ENCODE assay signal across 1 cellular context in the genomic region with DNA sequence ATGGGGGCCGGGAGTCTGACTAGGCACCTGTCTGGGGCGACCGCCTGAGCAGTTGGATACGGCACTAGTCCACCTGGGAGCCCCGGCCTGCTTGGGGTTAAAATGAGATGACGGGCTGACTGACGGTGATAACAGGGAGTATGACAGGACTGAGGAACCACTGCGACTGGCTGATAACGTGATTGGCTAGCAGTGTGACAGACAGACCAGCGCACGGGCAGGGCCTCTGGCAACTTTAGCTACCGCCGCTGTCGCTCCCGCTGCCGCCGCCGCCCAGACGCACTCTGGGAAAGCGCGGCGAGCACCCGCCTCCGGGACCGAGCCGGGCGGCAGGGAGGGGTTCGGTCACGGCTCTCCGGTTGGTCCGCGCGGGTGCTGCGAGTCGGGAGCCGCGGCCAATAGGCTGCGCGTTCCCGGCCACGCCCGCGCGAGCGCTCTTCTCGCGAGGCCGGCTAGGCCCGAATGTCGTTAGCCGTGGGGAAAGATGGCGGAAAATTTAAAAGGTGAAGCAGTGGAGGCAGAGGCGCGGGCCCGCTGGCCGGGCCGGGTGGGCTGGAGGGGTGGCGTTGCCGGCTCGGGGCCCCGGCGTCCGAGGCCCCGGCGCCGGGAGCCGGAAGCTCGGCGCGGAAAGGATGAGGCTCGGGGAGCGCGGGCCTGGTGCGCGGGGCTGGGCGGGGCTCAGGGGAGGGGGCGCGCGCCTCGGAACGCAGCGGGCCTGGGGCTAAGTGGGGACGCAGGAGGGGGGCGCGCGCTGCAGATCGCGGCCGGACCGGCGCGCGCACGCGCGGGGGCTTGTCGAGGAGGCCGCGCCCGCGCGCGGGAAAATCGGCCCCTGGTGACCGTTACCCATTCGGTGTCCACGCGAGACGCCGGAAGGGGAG.
TF ChIP-seq lines count a peak whose summit lies in the region.

A gene with protein sequence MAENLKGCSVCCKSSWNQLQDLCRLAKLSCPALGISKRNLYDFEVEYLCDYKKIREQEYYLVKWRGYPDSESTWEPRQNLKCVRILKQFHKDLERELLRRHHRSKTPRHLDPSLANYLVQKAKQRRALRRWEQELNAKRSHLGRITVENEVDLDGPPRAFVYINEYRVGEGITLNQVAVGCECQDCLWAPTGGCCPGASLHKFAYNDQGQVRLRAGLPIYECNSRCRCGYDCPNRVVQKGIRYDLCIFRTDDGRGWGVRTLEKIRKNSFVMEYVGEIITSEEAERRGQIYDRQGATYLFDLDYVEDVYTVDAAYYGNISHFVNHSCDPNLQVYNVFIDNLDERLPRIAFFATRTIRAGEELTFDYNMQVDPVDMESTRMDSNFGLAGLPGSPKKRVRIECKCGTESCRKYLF (plus strand): TSS at position 434 of the 881 bp plus-strand sequence. CDS start 51 bp downstream, at position 485.

TF ChIP-seq in HepG2, 621 proteins besides CTCF, POLR2A, EP300 and RAD21 (continued from another document and continues in another):
- peak; percentile 25; the same call in 1 of the 2 replicates for TF ChIP-seq TBX2 (CRISPR knock-in tag; IDR thresholded peaks at IDR 0.05; ENCODE audit: borderline replicate concordance)
- TF ChIP-seq ZNF232 (CRISPR knock-in tag; IDR thresholded peaks at IDR 0.05; ENCODE audit: borderline replicate concordance) = no peak
- TF ChIP-seq SAP130 (CRISPR knock-in tag; IDR thresholded peaks at IDR 0.05; ENCODE audit: low read depth) = peak; percentile 86
- TF ChIP-seq, protein P1, sequence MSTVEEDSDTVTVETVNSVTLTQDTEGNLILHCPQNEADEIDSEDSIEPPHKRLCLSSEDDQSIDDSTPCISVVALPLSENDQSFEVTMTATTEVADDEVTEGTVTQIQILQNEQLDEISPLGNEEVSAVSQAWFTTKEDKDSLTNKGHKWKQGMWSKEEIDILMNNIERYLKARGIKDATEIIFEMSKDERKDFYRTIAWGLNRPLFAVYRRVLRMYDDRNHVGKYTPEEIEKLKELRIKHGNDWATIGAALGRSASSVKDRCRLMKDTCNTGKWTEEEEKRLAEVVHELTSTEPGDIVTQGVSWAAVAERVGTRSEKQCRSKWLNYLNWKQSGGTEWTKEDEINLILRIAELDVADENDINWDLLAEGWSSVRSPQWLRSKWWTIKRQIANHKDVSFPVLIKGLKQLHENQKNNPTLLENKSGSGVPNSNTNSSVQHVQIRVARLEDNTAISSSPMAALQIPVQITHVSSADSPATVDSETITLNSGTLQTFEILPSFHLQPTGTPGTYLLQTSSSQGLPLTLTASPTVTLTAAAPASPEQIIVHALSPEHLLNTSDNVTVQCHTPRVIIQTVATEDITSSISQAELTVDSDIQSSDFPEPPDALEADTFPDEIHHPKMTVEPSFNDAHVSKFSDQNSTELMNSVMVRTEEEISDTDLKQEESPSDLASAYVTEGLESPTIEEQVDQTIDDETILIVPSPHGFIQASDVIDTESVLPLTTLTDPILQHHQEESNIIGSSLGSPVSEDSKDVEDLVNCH (CRISPR knock-in tag; IDR thresholded peaks at IDR 0.05) = no peak
- TF ChIP-seq EED (CRISPR knock-in tag; IDR thresholded peaks at IDR 0.05) = no peak
- no peak for TF ChIP-seq MBD4 (IDR thresholded peaks at IDR 0.05; ENCODE audit: borderline replicate concordance, low read length)
- TF ChIP-seq, protein P2, sequence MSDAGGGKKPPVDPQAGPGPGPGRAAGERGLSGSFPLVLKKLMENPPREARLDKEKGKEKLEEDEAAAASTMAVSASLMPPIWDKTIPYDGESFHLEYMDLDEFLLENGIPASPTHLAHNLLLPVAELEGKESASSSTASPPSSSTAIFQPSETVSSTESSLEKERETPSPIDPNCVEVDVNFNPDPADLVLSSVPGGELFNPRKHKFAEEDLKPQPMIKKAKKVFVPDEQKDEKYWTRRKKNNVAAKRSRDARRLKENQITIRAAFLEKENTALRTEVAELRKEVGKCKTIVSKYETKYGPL (CRISPR knock-in tag; IDR thresholded peaks at IDR 0.05) = no peak
- TF ChIP-seq ZFP36L1 (CRISPR knock-in tag; IDR thresholded peaks at IDR 0.05) = peak; percentile 40; the same call in 1 of the 2 replicates
- 0 out of 2 replicates have a peak, but pooled peaks have one; percentile 23 for TF ChIP-seq GABPA (IDR thresholded peaks at IDR 0.05; ENCODE audit: low read depth, low read length)
- no peak for TF ChIP-seq GABPA (CRISPR knock-in tag; IDR thresholded peaks at IDR 0.05; ENCODE audit: low read depth)
- no peak for TF ChIP-seq ZNF674 (CRISPR knock-in tag; IDR thresholded peaks at IDR 0.05; ENCODE audit: low read depth)
- TF ChIP-seq, protein P3, sequence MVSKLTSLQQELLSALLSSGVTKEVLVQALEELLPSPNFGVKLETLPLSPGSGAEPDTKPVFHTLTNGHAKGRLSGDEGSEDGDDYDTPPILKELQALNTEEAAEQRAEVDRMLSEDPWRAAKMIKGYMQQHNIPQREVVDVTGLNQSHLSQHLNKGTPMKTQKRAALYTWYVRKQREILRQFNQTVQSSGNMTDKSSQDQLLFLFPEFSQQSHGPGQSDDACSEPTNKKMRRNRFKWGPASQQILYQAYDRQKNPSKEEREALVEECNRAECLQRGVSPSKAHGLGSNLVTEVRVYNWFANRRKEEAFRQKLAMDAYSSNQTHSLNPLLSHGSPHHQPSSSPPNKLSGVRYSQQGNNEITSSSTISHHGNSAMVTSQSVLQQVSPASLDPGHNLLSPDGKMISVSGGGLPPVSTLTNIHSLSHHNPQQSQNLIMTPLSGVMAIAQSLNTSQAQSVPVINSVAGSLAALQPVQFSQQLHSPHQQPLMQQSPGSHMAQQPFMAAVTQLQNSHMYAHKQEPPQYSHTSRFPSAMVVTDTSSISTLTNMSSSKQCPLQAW (CRISPR knock-in tag; IDR thresholded peaks at IDR 0.05) = no peak
- TF ChIP-seq NFE2L1 (CRISPR knock-in tag; IDR thresholded peaks at IDR 0.05; ENCODE audit: borderline replicate concordance) = no peak
- TF ChIP-seq PRPF4 (IDR thresholded peaks at IDR 0.05; ENCODE audit: low read depth, low read length, poor library complexity, severe bottlenecking) = no peak
- TF ChIP-seq ZNF569 (CRISPR knock-in tag; IDR thresholded peaks at IDR 0.05; ENCODE audit: borderline replicate concordance) = no peak
- TF ChIP-seq, protein P4, sequence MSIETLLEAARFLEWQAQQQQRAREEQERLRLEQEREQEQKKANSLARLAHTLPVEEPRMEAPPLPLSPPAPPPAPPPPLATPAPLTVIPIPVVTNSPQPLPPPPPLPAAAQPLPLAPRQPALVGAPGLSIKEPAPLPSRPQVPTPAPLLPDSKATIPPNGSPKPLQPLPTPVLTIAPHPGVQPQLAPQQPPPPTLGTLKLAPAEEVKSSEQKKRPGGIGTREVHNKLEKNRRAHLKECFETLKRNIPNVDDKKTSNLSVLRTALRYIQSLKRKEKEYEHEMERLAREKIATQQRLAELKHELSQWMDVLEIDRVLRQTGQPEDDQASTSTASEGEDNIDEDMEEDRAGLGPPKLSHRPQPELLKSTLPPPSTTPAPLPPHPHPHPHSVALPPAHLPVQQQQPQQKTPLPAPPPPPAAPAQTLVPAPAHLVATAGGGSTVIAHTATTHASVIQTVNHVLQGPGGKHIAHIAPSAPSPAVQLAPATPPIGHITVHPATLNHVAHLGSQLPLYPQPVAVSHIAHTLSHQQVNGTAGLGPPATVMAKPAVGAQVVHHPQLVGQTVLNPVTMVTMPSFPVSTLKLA (IDR thresholded peaks at IDR 0.05) = 0 out of 2 replicates have a peak, but pooled peaks have one; percentile 9
- TF ChIP-seq, protein P5, sequence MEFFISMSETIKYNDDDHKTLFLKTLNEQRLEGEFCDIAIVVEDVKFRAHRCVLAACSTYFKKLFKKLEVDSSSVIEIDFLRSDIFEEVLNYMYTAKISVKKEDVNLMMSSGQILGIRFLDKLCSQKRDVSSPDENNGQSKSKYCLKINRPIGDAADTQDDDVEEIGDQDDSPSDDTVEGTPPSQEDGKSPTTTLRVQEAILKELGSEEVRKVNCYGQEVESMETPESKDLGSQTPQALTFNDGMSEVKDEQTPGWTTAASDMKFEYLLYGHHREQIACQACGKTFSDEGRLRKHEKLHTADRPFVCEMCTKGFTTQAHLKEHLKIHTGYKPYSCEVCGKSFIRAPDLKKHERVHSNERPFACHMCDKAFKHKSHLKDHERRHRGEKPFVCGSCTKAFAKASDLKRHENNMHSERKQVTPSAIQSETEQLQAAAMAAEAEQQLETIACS (CRISPR knock-in tag; IDR thresholded peaks at IDR 0.05) = peak; percentile 39; the same call in 1 of the 2 replicates
- TF ChIP-seq, protein P6, sequence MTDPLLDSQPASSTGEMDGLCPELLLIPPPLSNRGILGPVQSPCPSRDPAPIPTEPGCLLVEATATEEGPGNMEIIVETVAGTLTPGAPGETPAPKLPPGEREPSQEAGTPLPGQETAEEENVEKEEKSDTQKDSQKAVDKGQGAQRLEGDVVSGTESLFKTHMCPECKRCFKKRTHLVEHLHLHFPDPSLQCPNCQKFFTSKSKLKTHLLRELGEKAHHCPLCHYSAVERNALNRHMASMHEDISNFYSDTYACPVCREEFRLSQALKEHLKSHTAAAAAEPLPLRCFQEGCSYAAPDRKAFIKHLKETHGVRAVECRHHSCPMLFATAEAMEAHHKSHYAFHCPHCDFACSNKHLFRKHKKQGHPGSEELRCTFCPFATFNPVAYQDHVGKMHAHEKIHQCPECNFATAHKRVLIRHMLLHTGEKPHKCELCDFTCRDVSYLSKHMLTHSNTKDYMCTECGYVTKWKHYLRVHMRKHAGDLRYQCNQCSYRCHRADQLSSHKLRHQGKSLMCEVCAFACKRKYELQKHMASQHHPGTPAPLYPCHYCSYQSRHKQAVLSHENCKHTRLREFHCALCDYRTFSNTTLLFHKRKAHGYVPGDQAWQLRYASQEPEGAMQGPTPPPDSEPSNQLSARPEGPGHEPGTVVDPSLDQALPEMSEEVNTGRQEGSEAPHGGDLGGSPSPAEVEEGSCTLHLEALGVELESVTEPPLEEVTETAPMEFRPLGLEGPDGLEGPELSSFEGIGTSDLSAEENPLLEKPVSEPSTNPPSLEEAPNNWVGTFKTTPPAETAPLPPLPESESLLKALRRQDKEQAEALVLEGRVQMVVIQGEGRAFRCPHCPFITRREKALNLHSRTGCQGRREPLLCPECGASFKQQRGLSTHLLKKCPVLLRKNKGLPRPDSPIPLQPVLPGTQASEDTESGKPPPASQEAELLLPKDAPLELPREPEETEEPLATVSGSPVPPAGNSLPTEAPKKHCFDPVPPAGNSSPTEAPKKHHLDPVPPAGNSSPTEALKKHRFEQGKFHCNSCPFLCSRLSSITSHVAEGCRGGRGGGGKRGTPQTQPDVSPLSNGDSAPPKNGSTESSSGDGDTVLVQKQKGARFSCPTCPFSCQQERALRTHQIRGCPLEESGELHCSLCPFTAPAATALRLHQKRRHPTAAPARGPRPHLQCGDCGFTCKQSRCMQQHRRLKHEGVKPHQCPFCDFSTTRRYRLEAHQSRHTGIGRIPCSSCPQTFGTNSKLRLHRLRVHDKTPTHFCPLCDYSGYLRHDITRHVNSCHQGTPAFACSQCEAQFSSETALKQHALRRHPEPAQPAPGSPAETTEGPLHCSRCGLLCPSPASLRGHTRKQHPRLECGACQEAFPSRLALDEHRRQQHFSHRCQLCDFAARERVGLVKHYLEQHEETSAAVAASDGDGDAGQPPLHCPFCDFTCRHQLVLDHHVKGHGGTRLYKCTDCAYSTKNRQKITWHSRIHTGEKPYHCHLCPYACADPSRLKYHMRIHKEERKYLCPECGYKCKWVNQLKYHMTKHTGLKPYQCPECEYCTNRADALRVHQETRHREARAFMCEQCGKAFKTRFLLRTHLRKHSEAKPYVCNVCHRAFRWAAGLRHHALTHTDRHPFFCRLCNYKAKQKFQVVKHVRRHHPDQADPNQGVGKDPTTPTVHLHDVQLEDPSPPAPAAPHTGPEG (CRISPR knock-in tag; IDR thresholded peaks at IDR 0.05) = no peak
- peak; percentile 68 for TF ChIP-seq ZFX (CRISPR knock-in tag; IDR thresholded peaks at IDR 0.05; ENCODE audit: low read depth)
- TF ChIP-seq CCDC6 (CRISPR knock-in tag; IDR thresholded peaks at IDR 0.05) = peak; percentile 80; the same call in 1 of the 2 replicates
- TF ChIP-seq RXRA (CRISPR knock-in tag; IDR thresholded peaks at IDR 0.05) = no peak
- no peak for TF ChIP-seq NCOA2 (CRISPR knock-in tag; IDR thresholded peaks at IDR 0.05)
- peak; percentile 96 for TF ChIP-seq CHD2 (IDR thresholded peaks at IDR 0.05; ENCODE audit: low read depth, low read length)
- TF ChIP-seq, protein P7, sequence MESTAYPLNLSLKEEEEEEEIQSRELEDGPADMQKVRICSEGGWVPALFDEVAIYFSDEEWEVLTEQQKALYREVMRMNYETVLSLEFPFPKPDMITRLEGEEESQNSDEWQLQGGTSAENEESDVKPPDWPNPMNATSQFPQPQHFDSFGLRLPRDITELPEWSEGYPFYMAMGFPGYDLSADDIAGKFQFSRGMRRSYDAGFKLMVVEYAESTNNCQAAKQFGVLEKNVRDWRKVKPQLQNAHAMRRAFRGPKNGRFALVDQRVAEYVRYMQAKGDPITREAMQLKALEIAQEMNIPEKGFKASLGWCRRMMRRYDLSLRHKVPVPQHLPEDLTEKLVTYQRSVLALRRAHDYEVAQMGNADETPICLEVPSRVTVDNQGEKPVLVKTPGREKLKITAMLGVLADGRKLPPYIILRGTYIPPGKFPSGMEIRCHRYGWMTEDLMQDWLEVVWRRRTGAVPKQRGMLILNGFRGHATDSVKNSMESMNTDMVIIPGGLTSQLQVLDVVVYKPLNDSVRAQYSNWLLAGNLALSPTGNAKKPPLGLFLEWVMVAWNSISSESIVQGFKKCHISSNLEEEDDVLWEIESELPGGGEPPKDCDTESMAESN (CRISPR knock-in tag; conservative IDR thresholded peaks at IDR 0.05) = 0 out of 2 replicates have a peak, but pooled peaks have one; percentile 19
- TF ChIP-seq FLYWCH1 (CRISPR knock-in tag; IDR thresholded peaks at IDR 0.05) = no peak
- TF ChIP-seq, protein P8, sequence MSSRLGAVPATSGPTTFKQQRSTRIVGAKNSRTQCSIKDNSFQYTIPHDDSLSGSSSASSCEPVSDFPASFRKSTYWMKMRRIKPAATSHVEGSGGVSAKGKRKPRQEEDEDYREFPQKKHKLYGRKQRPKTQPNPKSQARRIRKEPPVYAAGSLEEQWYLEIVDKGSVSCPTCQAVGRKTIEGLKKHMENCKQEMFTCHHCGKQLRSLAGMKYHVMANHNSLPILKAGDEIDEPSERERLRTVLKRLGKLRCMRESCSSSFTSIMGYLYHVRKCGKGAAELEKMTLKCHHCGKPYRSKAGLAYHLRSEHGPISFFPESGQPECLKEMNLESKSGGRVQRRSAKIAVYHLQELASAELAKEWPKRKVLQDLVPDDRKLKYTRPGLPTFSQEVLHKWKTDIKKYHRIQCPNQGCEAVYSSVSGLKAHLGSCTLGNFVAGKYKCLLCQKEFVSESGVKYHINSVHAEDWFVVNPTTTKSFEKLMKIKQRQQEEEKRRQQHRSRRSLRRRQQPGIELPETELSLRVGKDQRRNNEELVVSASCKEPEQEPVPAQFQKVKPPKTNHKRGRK (CRISPR knock-in tag; IDR thresholded peaks at IDR 0.05) = no peak
- TF ChIP-seq MAFF (IDR thresholded peaks at IDR 0.05; ENCODE audit: low read depth, low read length) = no peak
- TF ChIP-seq TARDBP (CRISPR knock-in tag; IDR thresholded peaks at IDR 0.05) = no peak
- TF ChIP-seq, protein P9, sequence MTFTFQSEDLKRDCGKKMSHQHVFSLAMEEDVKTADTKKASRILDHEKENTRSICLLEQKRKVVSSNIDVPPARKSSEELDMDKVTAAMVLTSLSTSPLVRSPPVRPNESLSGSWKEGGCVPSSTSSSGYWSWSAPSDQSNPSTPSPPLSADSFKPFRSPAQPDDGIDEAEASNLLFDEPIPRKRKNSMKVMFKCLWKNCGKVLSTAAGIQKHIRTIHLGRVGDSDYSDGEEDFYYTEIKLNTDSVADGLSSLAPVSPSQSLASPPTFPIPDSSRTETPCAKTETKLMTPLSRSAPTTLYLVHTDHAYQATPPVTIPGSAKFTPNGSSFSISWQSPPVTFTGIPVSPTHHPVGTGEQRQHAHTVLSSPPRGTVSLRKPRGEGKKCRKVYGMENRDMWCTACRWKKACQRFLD (CRISPR knock-in tag; IDR thresholded peaks at IDR 0.05; ENCODE audit: borderline replicate concordance) = no peak
